2 cellular contexts compared by ENCODE assay signal in genomic region chr11:14793546-14793945, GRCh38.
TF ChIP-seq lines count a peak whose summit lies in the region.

No MANE protein-coding gene starts in this region.

TF ChIP-seq in SK-N-SH treated with all-trans-retinoic acid at 6 μM for 48 hours, 23 proteins besides CTCF, POLR2A, EP300 and RAD21 (continued from another document):
- TF ChIP-seq PATZ1 (CRISPR knock-in tag; IDR thresholded peaks at IDR 0.05; ENCODE audit: borderline replicate concordance), result no peak
TF ChIP-seq in SK-N-SH treated with all-trans-retinoic acid at 6 μM for 48 hours: peak in this region for 2.

TF ChIP-seq in SK-N-SH, 30 proteins besides CTCF, POLR2A, EP300 and RAD21 (continued from another document):
- no peak for TF ChIP-seq REST (IDR thresholded peaks at IDR 0.05; ENCODE audit: low read depth, low read length)
- TF ChIP-seq YY1 (IDR thresholded peaks at IDR 0.05; ENCODE audit: low read depth), result no peak
- no peak for TF ChIP-seq RCOR1 (IDR thresholded peaks at IDR 0.05; ENCODE audit: low read length)
